ENCODE assay signal across 11 cellular contexts in genomic region chr4:8634773-8635172, GRCh38. TPM values are rescaled to one million over a fixed set of nuclear protein-coding genes. Genes with fewer than 3 reads are reported as not detected.
"Had no signal": no experiment of that assay in that cellular context is flagged by ENCODE, and none has a peak within 500 bp of the region (broad histone marks: within the 10 kb centered on the region; RNA-seq: fewer than 3 reads in every experiment).

No MANE protein-coding gene starts in this region.

RNA-seq across cellular contexts. Expression of gene CPZ, which starts 42.2 kb away (rescaled TPM):
- total RNA-seq: naive thymus-derived CD4-positive, alpha-beta T cell; natural killer cell; pulmonary artery endothelial cell had no signal
- polyA plus RNA-seq: naive thymus-derived CD4-positive, alpha-beta T cell; neural cell had no signal

RNA-seq across cellular contexts. Expression of gene GPR78, which starts 54.6 kb away (rescaled TPM):
- total RNA-seq: naive thymus-derived CD4-positive, alpha-beta T cell; natural killer cell; occipital lobe; pulmonary artery endothelial cell; right atrium auricular region; smooth muscle cell; subcutaneous adipose tissue; thoracic aorta; thyroid gland; tibial nerve had no signal
- polyA plus RNA-seq: naive thymus-derived CD4-positive, alpha-beta T cell; neural cell had no signal
